In the genomic region with DNA sequence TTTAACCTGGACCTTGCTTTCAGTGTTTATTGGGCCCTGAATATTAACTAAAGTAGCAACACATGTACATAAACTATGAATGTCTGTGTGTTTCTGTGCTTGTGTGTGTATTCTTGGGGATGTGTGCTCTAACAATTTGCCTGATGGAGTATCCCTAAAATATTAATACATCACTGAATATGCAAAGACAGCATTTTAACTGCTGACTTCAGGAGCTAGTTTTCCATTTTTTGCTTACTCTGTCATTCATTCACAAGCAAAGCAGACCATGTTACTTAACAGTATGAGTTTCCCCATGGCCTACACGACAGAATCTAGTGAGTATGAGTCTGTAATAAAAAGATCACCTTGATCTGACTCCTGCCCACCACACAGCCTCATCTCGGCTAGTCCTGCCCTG, we compare ENCODE assay signal across 5 cellular contexts.
"Had no signal": no experiment of that assay in that cellular context is flagged by ENCODE, and none has a peak within 500 bp of the region (broad histone marks: within the 10 kb centered on the region; RNA-seq: fewer than 3 reads in every experiment).

No MANE protein-coding gene starts in this region.

- H3K9ac ChIP-seq: KMS-11 had no signal

- H3K4me2 ChIP-seq: KMS-11 had no signal

- DNase-seq: GOT3, HCEC 1CT, Karpas-422, KBM-7 had no signal

- H3K27ac ChIP-seq: KMS-11 had no signal
